ENCODE assay signal across 22 cellular contexts in genomic region chr11:120867531-120867930, GRCh38.
"Had no signal": no experiment of that assay in that cellular context is flagged by ENCODE, and none has a peak within 500 bp of the region (broad histone marks: within the 10 kb centered on the region; RNA-seq: fewer than 3 reads in every experiment).

No MANE protein-coding gene starts in this region.

- DNase-seq: activated CD4-positive, alpha-beta T cell treated with anti-CD3 and anti-CD28 coated beads for 1 hour; activated CD4-positive, alpha-beta T cell treated with anti-CD3 and anti-CD28 coated beads, Interleukin-2, amount 50 U/mL, for 4 hours; activated naive CD4-positive, alpha-beta T cell treated with anti-CD3 and anti-CD28 coated beads for 36 hours; activated naive CD8-positive, alpha-beta T cell treated with anti-CD3 and anti-CD28 coated beads, Interleukin-2, amount 50 U/mL, for 24 hours; aorta; effector memory CD4-positive, alpha-beta T cell; foreskin melanocyte; kidney; left ventricle myocardium superior; mesenchymal stem cell; occipital lobe; right cardiac atrium; small intestine; stimulated activated CD4-positive, alpha-beta T cell treated with anti-CD3 and anti-CD28 coated beads, Interleukin-4, amount 100 ng/mL, for 24 hours; stimulated activated naive CD4-positive, alpha-beta T cell; T1000; transverse colon had no signal

- H3K36me3 ChIP-seq: prostate gland, transverse colon had no signal

- ATAC-seq: activated naive CD8-positive, alpha-beta T cell treated with anti-CD3 and anti-CD28 coated beads, Interleukin-2, amount 50 U/mL, for 24 hours; activated T-helper 17 cell treated with anti-CD3 and anti-CD28 coated beads, Interleukin-2, amount 50 U/mL, for 72 hours; left ventricle myocardium superior; right cardiac atrium had no signal

- H3K27ac Mint-ChIP-seq: activated naive CD4-positive, alpha-beta T cell treated with anti-CD3 and anti-CD28 coated beads for 36 hours; activated naive CD8-positive, alpha-beta T cell treated with anti-CD3 and anti-CD28 coated beads, Interleukin-2, amount 50 U/mL, for 24 hours; activated T-helper 17 cell treated with anti-CD3 and anti-CD28 coated beads, Interleukin-2, amount 50 U/mL, for 72 hours; dendritic cell treated with granulocyte-macrophage colony-stimulating factor and Interleukin-4, amounts not matched to agents 40 ng/mL and 50 ng/mL, for 4 days; nephron had no signal

- H3K4me1 Mint-ChIP-seq: activated T-helper 17 cell treated with anti-CD3 and anti-CD28 coated beads, Interleukin-2, amount 50 U/mL, for 72 hours; nephron had no signal

- H3K27ac ChIP-seq: epithelial cell of prostate, prostate gland, transverse colon had no signal

- H3K27me3 ChIP-seq: transverse colon had no signal

- H3K4me3 Mint-ChIP-seq: activated naive CD4-positive, alpha-beta T cell treated with anti-CD3 and anti-CD28 coated beads for 36 hours; activated naive CD8-positive, alpha-beta T cell treated with anti-CD3 and anti-CD28 coated beads, Interleukin-2, amount 50 U/mL, for 24 hours; activated T-helper 17 cell treated with anti-CD3 and anti-CD28 coated beads, Interleukin-2, amount 50 U/mL, for 72 hours; dendritic cell treated with granulocyte-macrophage colony-stimulating factor and Interleukin-4, amounts not matched to agents 40 ng/mL and 50 ng/mL, for 4 days; nephron had no signal

- H3K9me3 Mint-ChIP-seq: activated naive CD4-positive, alpha-beta T cell treated with anti-CD3 and anti-CD28 coated beads for 36 hours; activated naive CD8-positive, alpha-beta T cell treated with anti-CD3 and anti-CD28 coated beads, Interleukin-2, amount 50 U/mL, for 24 hours; activated T-helper 17 cell treated with anti-CD3 and anti-CD28 coated beads, Interleukin-2, amount 50 U/mL, for 72 hours; dendritic cell treated with granulocyte-macrophage colony-stimulating factor and Interleukin-4, amounts not matched to agents 40 ng/mL and 50 ng/mL, for 4 days; nephron had no signal

- H3K9me3 ChIP-seq: prostate gland, transverse colon had no signal

- H3K4me3 ChIP-seq: prostate gland, transverse colon had no signal

- H3K4me1 ChIP-seq: prostate gland, transverse colon had no signal
